In the genomic region with DNA sequence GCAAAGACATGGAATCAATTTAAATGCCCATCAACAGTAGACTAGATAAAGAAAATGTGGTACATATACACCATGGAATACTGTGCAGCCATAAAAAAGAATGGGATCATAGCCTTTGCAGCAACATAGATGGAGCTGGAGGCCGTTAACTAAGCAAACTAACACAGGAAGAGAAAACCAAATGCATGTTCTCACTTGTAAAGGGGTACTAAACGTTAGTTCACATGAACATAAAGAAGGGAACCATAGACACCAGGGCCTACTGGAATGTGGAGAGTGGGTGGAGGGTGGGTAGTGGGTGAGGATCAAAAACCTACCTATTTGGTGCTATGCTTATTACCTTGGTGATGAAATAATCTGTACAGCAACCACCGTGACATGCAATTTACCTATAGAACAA, we compare ENCODE assay signal across 13 cellular contexts.
A peak's percentile ranks its signal among the peaks of the same experiment; 100 is the strongest.
DNase-seq lines count a peak whose midpoint lies in the region; ATAC-seq and TF ChIP-seq lines count a peak whose summit lies in the region.
"Had no signal": no experiment of that assay in that cellular context is flagged by ENCODE, and none has a peak within 500 bp of the region (broad histone marks: within the 10 kb centered on the region; RNA-seq: fewer than 3 reads in every experiment).

No MANE protein-coding gene starts in this region.

- no peak for TF ChIP-seq POLR2A in esophagus muscularis mucosa (IDR thresholded peaks at IDR 0.05; ENCODE audit: low read depth)

- H3K36me3 Mint-ChIP-seq in activated naive CD4-positive, alpha-beta T cell treated with anti-CD3 and anti-CD28 coated beads, Interleukin-2, amount 50 U/mL, for 24 hours: peaks cover 19% of the 10 kb centered on the region
- peaks cover 87% of the 10 kb centered on the region for H3K36me3 Mint-ChIP-seq in stimulated activated effector memory CD8-positive, alpha-beta T cell treated with anti-CD3 and anti-CD28 coated beads, Interleukin-12 subunit alpha, Interleukin-12 subunit beta, amount 100 ng/mL, for 72 hours

- no peak overlapping the region for H3K4me3 Mint-ChIP-seq in activated naive CD4-positive, alpha-beta T cell treated with anti-CD3 and anti-CD28 coated beads, Interleukin-2, amount 50 U/mL, for 24 hours
- H3K4me3 Mint-ChIP-seq in stimulated activated effector memory CD8-positive, alpha-beta T cell treated with anti-CD3 and anti-CD28 coated beads, Interleukin-12 subunit alpha, Interleukin-12 subunit beta, amount 100 ng/mL, for 72 hours: no peak overlapping the region

- H3K27me3 Mint-ChIP-seq in activated naive CD4-positive, alpha-beta T cell treated with anti-CD3 and anti-CD28 coated beads, Interleukin-2, amount 50 U/mL, for 24 hours: no peaks in the 10 kb centered on the region

- H3K27ac Mint-ChIP-seq in activated naive CD4-positive, alpha-beta T cell treated with anti-CD3 and anti-CD28 coated beads, Interleukin-2, amount 50 U/mL, for 24 hours: peak overlapping the region; percentile 8
- H3K27ac Mint-ChIP-seq in stimulated activated effector memory CD8-positive, alpha-beta T cell treated with anti-CD3 and anti-CD28 coated beads, Interleukin-12 subunit alpha, Interleukin-12 subunit beta, amount 100 ng/mL, for 72 hours: peak overlapping the region; percentile 10

- H3K27ac ChIP-seq in HL-60 (replicated peaks) (peak overlapping the region; percentile 31), esophagus muscularis mucosa (replicated peaks in 1 of 4) (no peak overlapping the region)
- H3K27ac ChIP-seq: coronary artery had no signal

- no peaks in the 10 kb centered on the region for H3K9me3 Mint-ChIP-seq in activated naive CD4-positive, alpha-beta T cell treated with anti-CD3 and anti-CD28 coated beads, Interleukin-2, amount 50 U/mL, for 24 hours
- H3K9me3 Mint-ChIP-seq in stimulated activated effector memory CD8-positive, alpha-beta T cell treated with anti-CD3 and anti-CD28 coated beads, Interleukin-12 subunit alpha, Interleukin-12 subunit beta, amount 100 ng/mL, for 72 hours: no peaks in the 10 kb centered on the region

- ATAC-seq in GM21619 (IDR thresholded peaks at IDR 0.05; ENCODE audit: unreplicated experiment): peak; percentile 11
- ATAC-seq in stimulated activated effector memory CD8-positive, alpha-beta T cell treated with anti-CD3 and anti-CD28 coated beads, Interleukin-12 subunit alpha, Interleukin-12 subunit beta, amount 100 ng/mL, for 72 hours: no peak

- no peak overlapping the region for H3K4me3 ChIP-seq in HL-60 (replicated peaks; ENCODE audit: insufficient read depth, low read length)
- H3K4me3 ChIP-seq in esophagus muscularis mucosa: no peak overlapping the region
- H3K4me3 ChIP-seq: coronary artery, pancreas had no signal

- no peak for TF ChIP-seq EP300 in esophagus muscularis mucosa (IDR thresholded peaks at IDR 0.05)

- DNase-seq in activated naive CD4-positive, alpha-beta T cell (lab: John Stamatoyannopoulos, UW): no peak
- no peak for DNase-seq in HL-60 (ENCODE audit: low read depth in 1 of 2, low spot score in 1 of 2)
- no peak for DNase-seq in stimulated activated effector memory CD8-positive, alpha-beta T cell treated with anti-CD3 and anti-CD28 coated beads, Interleukin-12 subunit alpha, Interleukin-12 subunit beta, amount 100 ng/mL, for 72 hours (ENCODE audit: low spot score in 2 of 2)
- DNase-seq in esophagus muscularis mucosa (ENCODE audit: extremely low spot score): no peak
- no peak for DNase-seq in NCI-H1092 (lab: John Stamatoyannopoulos, UW)
- no peak for DNase-seq in NCI-H774 (lab: John Stamatoyannopoulos, UW)
- DNase-seq: ACHN; amniotic stem cell; pancreas; stimulated activated CD4-positive, alpha-beta T cell treated with anti-CD3 and anti-CD28 coated beads, Interleukin-15, amount 100 ng/mL, for 24 hours had no signal

- H3K27me3 ChIP-seq in HL-60 (ENCODE audit: insufficient read depth, poor library complexity, severe bottlenecking) (no peaks in the 10 kb centered on the region), esophagus muscularis mucosa (no peaks in the 10 kb centered on the region)
- H3K27me3 ChIP-seq: pancreas had no signal

- 81% methylated on average over 3 of the region's 3 CpGs for WGBS in esophagus muscularis mucosa

- no peak for TF ChIP-seq CTCF in HL-60 (IDR thresholded peaks at IDR 0.05; ENCODE audit: insufficient read depth, low read length)
- TF ChIP-seq CTCF in esophagus muscularis mucosa (IDR thresholded peaks at IDR 0.05): no peak

- no peaks in the 10 kb centered on the region for H3K9me3 ChIP-seq in esophagus muscularis mucosa
- H3K9me3 ChIP-seq: pancreas had no signal

- peaks cover 0 to 11% (median 5%) of the 10 kb centered on the region in 4 donors for H3K4me1 ChIP-seq in esophagus muscularis mucosa
- H3K4me1 ChIP-seq: pancreas had no signal

- no peaks in the 10 kb centered on the region for H3K36me3 ChIP-seq in esophagus muscularis mucosa
- H3K36me3 ChIP-seq: pancreas had no signal

- peaks cover 23% of the 10 kb centered on the region for H3K4me1 Mint-ChIP-seq in activated naive CD4-positive, alpha-beta T cell treated with anti-CD3 and anti-CD28 coated beads, Interleukin-2, amount 50 U/mL, for 24 hours
- peaks cover 43% of the 10 kb centered on the region for H3K4me1 Mint-ChIP-seq in stimulated activated effector memory CD8-positive, alpha-beta T cell treated with anti-CD3 and anti-CD28 coated beads, Interleukin-12 subunit alpha, Interleukin-12 subunit beta, amount 100 ng/mL, for 72 hours

- intact Hi-C loops in esophagus muscularis mucosa (cut with DNase I): no loop called here
